ENCODE assay signal across 8 cellular contexts in genomic region chr22:22357024-22357868, GRCh38.
DNase-seq lines count a peak whose midpoint lies in the region; ATAC-seq lines count a peak whose summit lies in the region.

No MANE protein-coding gene starts in this region.

- H3K4me3 ChIP-seq in effector memory CD4-positive, alpha-beta T cell (ENCODE audit: insufficient read depth, low read depth, low read length, poor library complexity, severe bottlenecking) = no peak overlapping the region
- no peak overlapping the region for H3K4me3 ChIP-seq in mesendoderm (ENCODE audit: low read length)

- no peaks in the 10 kb centered on the region for H3K9me3 ChIP-seq in effector memory CD4-positive, alpha-beta T cell (ENCODE audit: control insufficient read depth, low read length)

- H3K18ac ChIP-seq in mesendoderm (ENCODE audit: low read length) = no peak overlapping the region

- no peak overlapping the region for H3K4ac ChIP-seq in mesendoderm (ENCODE audit: low read depth, low read length)

- DNase-seq in AG08395 (ENCODE audit: low spot score) (peak; percentile 78), NCI-H526 treated with DMSO at 0.1 percent for 48 hours (lab: John Stamatoyannopoulos, UW) (peak; percentile 60), mesendoderm (peak; percentile 87)
- DNase-seq in activated CD4-positive, alpha-beta T cell treated with anti-CD3 and anti-CD28 coated beads, Interleukin-2, amount 50 U/mL, for 4 hours = peak; percentile 58 to 63
- peak; percentile 25 to 47 (median 31) for DNase-seq in effector memory CD4-positive, alpha-beta T cell
- peak; percentile 70 for DNase-seq in stimulated activated CD8-positive, alpha-beta memory T cell treated with anti-CD3 and anti-CD28 coated beads, Interleukin-4, amount 100 ng/mL, for 24 hours (ENCODE audit: low read depth)

- no peak overlapping the region for H3K9ac ChIP-seq in mesendoderm (ENCODE audit: low read length)

- no peaks in the 10 kb centered on the region for H3K79me2 ChIP-seq in mesendoderm (ENCODE audit: control insufficient read depth, insufficient read depth, low read length)

- peaks cover 7% of the 10 kb centered on the region for H3K27me3 ChIP-seq in effector memory CD4-positive, alpha-beta T cell (replicated peaks; ENCODE audit: control insufficient read depth, insufficient read depth, low read length, poor library complexity, severe bottlenecking)
- H3K27me3 ChIP-seq in mesendoderm (ENCODE audit: insufficient read depth, low read length, poor library complexity) = peaks cover 2% of the 10 kb centered on the region

- H2BK15ac ChIP-seq in mesendoderm (replicated peaks; ENCODE audit: low read depth) = no peak overlapping the region

- H4K5ac ChIP-seq in mesendoderm (ENCODE audit: low read length) = no peak overlapping the region

- H2AK5ac ChIP-seq in mesendoderm (ENCODE audit: low read length) = no peak overlapping the region

- WGBS in mesendoderm (ENCODE audit: extremely low coverage, insufficient coverage, low lambda C conversion rate) = no CpG with 5 or more reads among the region's 14 CpGs

- no peak overlapping the region for H2BK120ac ChIP-seq in mesendoderm (ENCODE audit: low read depth, low read length)

- no peak overlapping the region for H3K23ac ChIP-seq in mesendoderm (ENCODE audit: low read length)

- peaks cover 4% of the 10 kb centered on the region for H3K4me1 ChIP-seq in effector memory CD4-positive, alpha-beta T cell (ENCODE audit: control insufficient read depth, insufficient read depth, low read length, poor library complexity, severe bottlenecking)
- no peaks in the 10 kb centered on the region for H3K4me1 ChIP-seq in mesendoderm (ENCODE audit: control insufficient read depth, low read depth, low read length)

- no peak overlapping the region for H3K27ac ChIP-seq in effector memory CD4-positive, alpha-beta T cell (ENCODE audit: insufficient read depth, low read length, poor library complexity, severe bottlenecking)
- no peak overlapping the region for H3K27ac ChIP-seq in mesendoderm (ENCODE audit: low read depth, low read length)

- H3K79me1 ChIP-seq in mesendoderm (ENCODE audit: low read length) = no peaks in the 10 kb centered on the region

- no peak overlapping the region for H3K56ac ChIP-seq in mesendoderm (ENCODE audit: low read length)

- ATAC-seq in GM18858 (IDR thresholded peaks at IDR 0.05; ENCODE audit: unreplicated experiment) = peak; percentile 42
- peak; percentile 75 for ATAC-seq in HG03565 (IDR thresholded peaks at IDR 0.05; ENCODE audit: unreplicated experiment)

- H3K36me3 ChIP-seq in effector memory CD4-positive, alpha-beta T cell (ENCODE audit: control insufficient read depth, insufficient read depth, low read length) = no peaks in the 10 kb centered on the region
- no peaks in the 10 kb centered on the region for H3K36me3 ChIP-seq in mesendoderm (ENCODE audit: control insufficient read depth, insufficient read depth, low read length)

- H4K8ac ChIP-seq in mesendoderm (ENCODE audit: low read depth, low read length) = no peak overlapping the region

- no peak overlapping the region for H2BK5ac ChIP-seq in mesendoderm (ENCODE audit: low read length)

- H3K4me2 ChIP-seq in mesendoderm (ENCODE audit: low read length) = no peak overlapping the region

Comparison
In these comparisons a context has a peak if more than half of its experiments do, and no peak if none do; other contexts are left out.
1. DNase-seq: peak in every context shown above with its lines; median percentile 87 in mesendoderm; 78 in AG08395; 70 in stimulated activated CD8-positive, alpha-beta memory T cell treated with anti-CD3 and anti-CD28 coated beads, Interleukin-4, amount 100 ng/mL, for 24 hours; 60 in activated CD4-positive, alpha-beta T cell treated with anti-CD3 and anti-CD28 coated beads, Interleukin-2, amount 50 U/mL, for 4 hours; 60 in NCI-H526 treated with DMSO at 0.1 percent for 48 hours; 31 in effector memory CD4-positive, alpha-beta T cell.